Comparison of ENCODE assay signal across 8 cellular contexts in genomic region chrX:130268500-130269170, GRCh38. TPM values are rescaled to one million over a fixed set of nuclear protein-coding genes. Genes with fewer than 3 reads are reported as not detected.
A peak's percentile ranks its signal among the peaks of the same experiment; 100 is the strongest.
DNase-seq lines count a peak whose midpoint lies in the region; ATAC-seq and TF ChIP-seq lines count a peak whose summit lies in the region.

TSS of gene ZNF280C (minus strand) at chrX:130268899. CDS start at chrX:130260449, 8,450 bp downstream.

- DNase-seq in GM10266 (ENCODE audit: extremely low spot score) (peak; percentile 82), NAMALWA (ENCODE audit: low spot score) (peak; percentile 95), SK-MEL-5 (ENCODE audit: low read depth, low spot score) (peak; percentile 93), glomerular visceral epithelial cell (ENCODE audit: extremely low spot score) (peak; percentile 92), omental fat pad (ENCODE audit: low spot score) (peak; percentile 65), thoracic aorta (ENCODE audit: low spot score) (peak; percentile 76)
- peak; percentile 90 for DNase-seq in activated naive CD4-positive, alpha-beta T cell treated with anti-CD3 and anti-CD28 coated beads, Interleukin-2, amount 50 U/mL, for 16 hours

- in situ Hi-C loops in SK-MEL-5 (cut with HindIII; ENCODE audit: low pct_unique_long_range_greater_than_20kb, low sequenced_read_pairs): no loop called here

- peak; percentile 88 for ATAC-seq in HG02571 (IDR thresholded peaks at IDR 0.05; ENCODE audit: unreplicated experiment)
- peak; percentile 94 for ATAC-seq in omental fat pad (ENCODE audit: low FRiP score)
- ATAC-seq in thoracic aorta (ENCODE audit: insufficient number of reproducible peaks, low FRiP score, low read depth): peak; percentile 86

- H3K27me3 ChIP-seq in thoracic aorta (replicated peaks; ENCODE audit: insufficient read depth): no peaks in the 10 kb centered on the region

- peak within 1 kb of the TSS; percentile 86 for H3K4me3 ChIP-seq in thoracic aorta

- peak within 1 kb of the TSS; percentile 84 to 88 for H3K27ac ChIP-seq in thoracic aorta

- peaks cover 0 to 7% of the 10 kb centered on the region in 2 donors for H3K4me1 ChIP-seq in thoracic aorta (ENCODE audit: control insufficient read depth in 1 of 2, low read depth in 2 of 2)

- H3K9me3 ChIP-seq in thoracic aorta: no peaks in the 10 kb centered on the region

- H3K36me3 ChIP-seq in thoracic aorta: no peaks in the 10 kb centered on the region

- TF ChIP-seq CTCF in GM10266 (IDR thresholded peaks at IDR 0.05; ENCODE audit: control insufficient read depth, insufficient read depth, low read depth, missing control alignments) (peak; percentile 14), omental fat pad (IDR thresholded peaks at IDR 0.05) (no peak), thoracic aorta (IDR thresholded peaks at IDR 0.05) (peak; percentile 15)

RNA-seq across cellular contexts. Expression of gene ZNF280C, which starts in this region (rescaled TPM):
- total RNA-seq in SK-MEL-5 (2014; rRNA removed; shearing (Covaris generic)): 10.2 and 10.5 TPM in 2 replicates
- 6.6 and 10.6 TPM in 2 replicates for polyA plus RNA-seq in SK-MEL-5 (2015; cell fraction: cytosol; rRNA removed)
- polyA plus RNA-seq in SK-MEL-5 (2015; cell fraction: nucleus; rRNA removed): 15.7 and 15.8 TPM in 2 replicates
- 1 to 10 TPM; 3.3 to 4.9 (median 4.2) TPM for total RNA-seq in omental fat pad
- 1 to 10 TPM; 2.7 to 4.0 TPM for total RNA-seq in thoracic aorta

Comparison
In these comparisons a context has a peak if more than half of its experiments do, and no peak if none do; other contexts are left out.
1. Peak in every context shown above with its lines: DNase-seq, ATAC-seq, H3K4me3 ChIP-seq and H3K27ac ChIP-seq.
2. CTCF ChIP-seq: peak in GM10266 (single experiment) and thoracic aorta (single experiment); none in omental fat pad (0 of 3).